18 cellular contexts compared by ENCODE assay signal in the genomic region with DNA sequence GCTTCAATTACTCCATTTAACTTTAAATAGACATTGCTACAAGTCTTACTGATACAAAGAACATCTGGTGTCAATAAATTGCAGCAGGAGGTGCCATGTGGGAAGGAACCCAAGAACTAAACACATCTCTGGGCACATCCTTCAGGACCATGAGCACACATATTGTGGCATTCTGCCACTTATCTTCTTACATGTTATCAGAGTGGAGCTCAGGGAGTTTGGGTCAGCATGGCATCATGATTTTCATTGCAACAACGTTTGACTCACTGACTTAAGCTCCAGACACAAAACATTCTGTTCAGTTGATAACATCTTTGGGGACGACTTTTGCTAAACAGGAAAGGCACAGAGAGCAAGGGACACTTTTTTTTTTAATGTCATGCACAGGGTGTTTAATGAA.
DNase-seq lines count a peak whose midpoint lies in the region; ATAC-seq, FAIRE-seq and TF ChIP-seq lines count a peak whose summit lies in the region.
"Had no signal": no experiment of that assay in that cellular context is flagged by ENCODE, and none has a peak within 500 bp of the region (broad histone marks: within the 10 kb centered on the region; RNA-seq: fewer than 3 reads in every experiment).

No MANE protein-coding gene starts in this region.

- TF ChIP-seq CTCF in fibroblast of pulmonary artery (IDR thresholded peaks at IDR 0.05; ENCODE audit: low read length, missing control alignments) = no peak

- peak overlapping the region; percentile 2 for H3K4me2 ChIP-seq in skeletal muscle satellite cell (ENCODE audit: low read length)

- no peaks in the 10 kb centered on the region for H3K36me3 Mint-ChIP-seq in activated CD8-positive, alpha-beta T cell treated with anti-CD3 and anti-CD28 coated beads, Interleukin-2, amount 10 ng/mL, durations not matched to agents 7 days and 5 days (ENCODE audit: low read depth)
- H3K36me3 Mint-ChIP-seq: CD4-positive, CD25-positive, alpha-beta regulatory T cell; T-cell had no signal

- no peak for FAIRE-seq in RCC 7860 (lab: Jason Lieb, UNC)
- FAIRE-seq: GM12878, HepG2 had no signal

- peaks cover 47% of the 10 kb centered on the region for H3K4me1 ChIP-seq in skeletal muscle satellite cell (ENCODE audit: control insufficient read depth, insufficient read depth, low read length)
- H3K4me1 ChIP-seq: body of pancreas, Peyer's patch had no signal

- DNase-seq in ELR (ENCODE audit: low read depth) (peak; percentile 45), RCC 7860 (ENCODE audit: low spot score) (peak; percentile 42), fibroblast of pulmonary artery (ENCODE audit: low read depth) (peak; percentile 21)
- DNase-seq in activated CD8-positive, alpha-beta T cell treated with anti-CD3 and anti-CD28 coated beads, Interleukin-2, amount 10 ng/mL, durations not matched to agents 7 days and 5 days = no peak
- no peak for DNase-seq in stimulated activated CD4-positive, alpha-beta T cell treated with anti-CD3 and anti-CD28 coated beads, Interleukin-12 subunit alpha, Interleukin-12 subunit beta, amount 100 ng/mL, for 4 hours
- DNase-seq: activated B cell treated with CpG ODN at 0.5 μM for 24 hours; body of pancreas; CD4-positive, CD25-positive, alpha-beta regulatory T cell; DND-41; GOT3; naive thymus-derived CD8-positive, alpha-beta T cell; NCI-H82; Peyer's patch; T-cell had no signal

- H3K9me3 ChIP-seq in skeletal muscle satellite cell (replicated peaks; ENCODE audit: low read length) = no peaks in the 10 kb centered on the region
- H3K9me3 ChIP-seq: body of pancreas, Peyer's patch had no signal

- H3K9ac ChIP-seq in skeletal muscle satellite cell (ENCODE audit: low read depth, low read length) = no peak overlapping the region

- no peak overlapping the region for H3K4me3 ChIP-seq in fibroblast of pulmonary artery (replicated peaks; ENCODE audit: low read depth, low read length)
- H3K4me3 ChIP-seq in skeletal muscle satellite cell (ENCODE audit: low read length) = no peak overlapping the region
- H3K4me3 ChIP-seq: body of pancreas, GM12878, Peyer's patch had no signal

- CTCF ChIA-PET in activated CD8-positive, alpha-beta T cell treated with anti-CD3 and anti-CD28 coated beads, Interleukin-2, amount 10 ng/mL, durations not matched to agents 7 days and 5 days (lab: Charles Lee) = no interaction called here

- no peaks in the 10 kb centered on the region for H3K9me3 Mint-ChIP-seq in activated CD8-positive, alpha-beta T cell treated with anti-CD3 and anti-CD28 coated beads, Interleukin-2, amount 10 ng/mL, durations not matched to agents 7 days and 5 days (ENCODE audit: insufficient read depth)

- no peaks in the 10 kb centered on the region for H3K27me3 Mint-ChIP-seq in activated CD8-positive, alpha-beta T cell treated with anti-CD3 and anti-CD28 coated beads, Interleukin-2, amount 10 ng/mL, durations not matched to agents 7 days and 5 days (ENCODE audit: low read depth)
- H3K27me3 Mint-ChIP-seq: activated B cell treated with CpG ODN at 0.5 μM for 24 hours; CD4-positive, CD25-positive, alpha-beta regulatory T cell; naive thymus-derived CD8-positive, alpha-beta T cell; T-cell had no signal

- ATAC-seq in activated CD8-positive, alpha-beta T cell treated with anti-CD3 and anti-CD28 coated beads, Interleukin-2, amount 10 ng/mL, durations not matched to agents 7 days and 5 days = no peak
- ATAC-seq in HG02938 (IDR thresholded peaks at IDR 0.05; ENCODE audit: unreplicated experiment) = no peak
- ATAC-seq: body of pancreas; GM12878; HepG2; naive thymus-derived CD8-positive, alpha-beta T cell; T-cell had no signal

- H3K27ac Mint-ChIP-seq in activated CD8-positive, alpha-beta T cell treated with anti-CD3 and anti-CD28 coated beads, Interleukin-2, amount 10 ng/mL, durations not matched to agents 7 days and 5 days = no peak overlapping the region
- H3K27ac Mint-ChIP-seq: activated B cell treated with CpG ODN at 0.5 μM for 24 hours; CD4-positive, CD25-positive, alpha-beta regulatory T cell; naive thymus-derived CD8-positive, alpha-beta T cell; T-cell had no signal

- no peaks in the 10 kb centered on the region for H3K4me1 Mint-ChIP-seq in activated CD8-positive, alpha-beta T cell treated with anti-CD3 and anti-CD28 coated beads, Interleukin-2, amount 10 ng/mL, durations not matched to agents 7 days and 5 days (ENCODE audit: low read depth)
- H3K4me1 Mint-ChIP-seq: activated B cell treated with CpG ODN at 0.5 μM for 24 hours; CD4-positive, CD25-positive, alpha-beta regulatory T cell; naive thymus-derived CD8-positive, alpha-beta T cell; T-cell had no signal

- no peak overlapping the region for H3K4me3 Mint-ChIP-seq in activated CD8-positive, alpha-beta T cell treated with anti-CD3 and anti-CD28 coated beads, Interleukin-2, amount 10 ng/mL, durations not matched to agents 7 days and 5 days
- H3K4me3 Mint-ChIP-seq: activated B cell treated with CpG ODN at 0.5 μM for 24 hours; CD4-positive, CD25-positive, alpha-beta regulatory T cell; naive thymus-derived CD8-positive, alpha-beta T cell; T-cell had no signal

- no peaks in the 10 kb centered on the region for H3K27me3 ChIP-seq in skeletal muscle satellite cell (ENCODE audit: control insufficient read depth, insufficient read depth, low read length)
- H3K27me3 ChIP-seq: body of pancreas, Peyer's patch had no signal

- POLR2A ChIA-PET in activated CD8-positive, alpha-beta T cell treated with anti-CD3 and anti-CD28 coated beads, Interleukin-2, amount 10 ng/mL, durations not matched to agents 7 days and 5 days (lab: Charles Lee) = no interaction called here

- no peaks in the 10 kb centered on the region for H3K36me3 ChIP-seq in skeletal muscle satellite cell (ENCODE audit: insufficient read depth, low read length)
- H3K36me3 ChIP-seq: Peyer's patch had no signal

Comparison
In these comparisons a context has a peak if more than half of its experiments do, and no peak if none do; other contexts are left out.
1. DNase-seq: peak in ELR (single experiment), RCC 7860 (single experiment) and fibroblast of pulmonary artery (single experiment); none in activated CD8-positive, alpha-beta T cell treated with anti-CD3 and anti-CD28 coated beads, Interleukin-2, amount 10 ng/mL, durations not matched to agents 7 days and 5 days (single experiment) and stimulated activated CD4-positive, alpha-beta T cell treated with anti-CD3 and anti-CD28 coated beads, Interleukin-12 subunit alpha, Interleukin-12 subunit beta, amount 100 ng/mL, for 4 hours (single experiment).